In genomic region chr12:86948851-86949250, GRCh38 we compare ENCODE assay signal across 20 cellular contexts.
DNase-seq lines count a peak whose midpoint lies in the region; ATAC-seq, FAIRE-seq and TF ChIP-seq lines count a peak whose summit lies in the region.
"Had no signal": no experiment of that assay in that cellular context is flagged by ENCODE, and none has a peak within 500 bp of the region (broad histone marks: within the 10 kb centered on the region; RNA-seq: fewer than 3 reads in every experiment).

No MANE protein-coding gene starts in this region.

- no peak overlapping the region for H2AK5ac ChIP-seq in mesenchymal stem cell (ENCODE audit: low read length, severe bottlenecking)

- no peaks in the 10 kb centered on the region for H3K79me2 ChIP-seq in PC-9 (ENCODE audit: low read depth)

- no peaks in the 10 kb centered on the region for H4K20me1 ChIP-seq in PC-9 (ENCODE audit: insufficient read depth)

- H3K4me2 ChIP-seq in PC-9, result no peak overlapping the region
- no peak overlapping the region for H3K4me2 ChIP-seq in mesenchymal stem cell (ENCODE audit: low read length, poor library complexity, severe bottlenecking)
- H3K4me2 ChIP-seq: GM23338, SK-N-SH had no signal

- no peaks in the 10 kb centered on the region for H3K9me2 ChIP-seq in PC-9 (ENCODE audit: insufficient read depth)
- H3K9me2 ChIP-seq: SK-N-SH had no signal

- WGBS in mesenchymal stem cell, result no CpG with 5 or more reads among the region's 1 CpG

- H3K23ac ChIP-seq in mesenchymal stem cell (ENCODE audit: low read length in 2 of 2), result no peak overlapping the region

- BruUV-seq in PC-9 (replicated peaks; lab: Mats Ljungman, UMichigan), result no TSS peak

- no peak overlapping the region for H3K9ac ChIP-seq in mesenchymal stem cell (ENCODE audit: low read length)
- H3K9ac ChIP-seq: SK-N-SH had no signal

- H3K4ac ChIP-seq in mesenchymal stem cell (ENCODE audit: low read depth in 1 of 2, low read length in 2 of 2), result no peak overlapping the region

- H3K18ac ChIP-seq in mesenchymal stem cell (ENCODE audit: low read depth in 1 of 2, low read length in 2 of 2), result no peak overlapping the region

- no peaks in the 10 kb centered on the region for H3K4me1 ChIP-seq in PC-9 (replicated peaks; ENCODE audit: insufficient read depth)
- no peaks in the 10 kb centered on the region for H3K4me1 ChIP-seq in mesenchymal stem cell (ENCODE audit: control insufficient read depth, insufficient read depth, low read depth, low read length)
- no peaks in the 10 kb centered on the region for H3K4me1 ChIP-seq in left lung

- H4K8ac ChIP-seq in mesenchymal stem cell (ENCODE audit: low read length), result no peak overlapping the region

- H3F3A ChIP-seq in PC-9 (ENCODE audit: insufficient read depth, low read depth), result no peaks in the 10 kb centered on the region

- no peak for TF ChIP-seq CTCF in PC-9 (conservative IDR thresholded peaks at IDR 0.05)
- TF ChIP-seq CTCF in left lung (IDR thresholded peaks at IDR 0.05), result no peak

- peak; percentile 80 for FAIRE-seq in endometrium (lab: Jason Lieb, UNC)
- FAIRE-seq: GM12892 had no signal

- no peak overlapping the region for H2BK15ac ChIP-seq in mesenchymal stem cell (ENCODE audit: low read depth, poor library complexity, severe bottlenecking)

- H3K9me3 ChIP-seq in PC-9 (ENCODE audit: insufficient read depth, low read depth) (no peaks in the 10 kb centered on the region), mesenchymal stem cell (ENCODE audit: control insufficient read depth, low read length) (no peaks in the 10 kb centered on the region), left lung (no peaks in the 10 kb centered on the region)
- H3K9me3 ChIP-seq: SK-N-SH had no signal

- ATAC-seq in left lung, result no peak
- ATAC-seq: GM23338, Right ventricle myocardium inferior had no signal

- H2BK120ac ChIP-seq in mesenchymal stem cell (ENCODE audit: low read depth, low read length), result no peak overlapping the region

- intact Hi-C loops in PC-9 (cut with micrococcal nuclease; ENCODE audit: unreplicated experiment), result no loop called here
- intact Hi-C loops in left lung (cut with DNase I), result no loop called here

- POLR2A ChIA-PET in PC-9 (lab: Charles Lee; ENCODE audit: unreplicated experiment), result no interaction called here

- no peak overlapping the region for H4K91ac ChIP-seq in mesenchymal stem cell (ENCODE audit: low read length)

- no peaks in the 10 kb centered on the region for H3K79me1 ChIP-seq in mesenchymal stem cell (replicated peaks; ENCODE audit: low read length, poor library complexity, severe bottlenecking)

- CTCF ChIA-PET in PC-9 (lab: Charles Lee), result no interaction called here

- no peak overlapping the region for H2BK5ac ChIP-seq in mesenchymal stem cell (ENCODE audit: low read depth, low read length, poor library complexity, severe bottlenecking)

- DNase-seq in LHCN-M2 (ENCODE audit: low read depth), result peak; percentile 51
- no peak for DNase-seq in PC-9
- DNase-seq in mesenchymal stem cell, result peak; percentile 49
- DNase-seq in left lung, result no peak
- no peak for DNase-seq in SW480 (ENCODE audit: low spot score)
- no peak for DNase-seq in occipital lobe (lab: John Stamatoyannopoulos, UW)
- DNase-seq: ACHN, AML-193, HFFc6, MV-4-11, NCI-H1417, NCI-H1930, NCI-H2171, NCI-H446 treated with DMSO at 0.1 percent for 48 hours, NCI-H748 treated with DMSO at 0.1 percent for 48 hours, SK-N-SH had no signal

- H3K27ac ChIP-seq in PC-9 (no peak overlapping the region), mesenchymal stem cell (ENCODE audit: low read length, poor library complexity, severe bottlenecking) (no peak overlapping the region), left lung (no peak overlapping the region)

- H3K14ac ChIP-seq in mesenchymal stem cell (ENCODE audit: low read length in 2 of 2), result no peak overlapping the region

- 0 out of 2 replicates have a peak overlapping the region, but pooled peaks have one; percentile 55 for H2AFZ ChIP-seq in PC-9
- H2AFZ ChIP-seq in mesenchymal stem cell (ENCODE audit: low read depth, low read length), result no peak overlapping the region
- H2AFZ ChIP-seq: GM23338 had no signal

- H3K36me3 ChIP-seq in PC-9 (ENCODE audit: low read depth) (no peaks in the 10 kb centered on the region), mesenchymal stem cell (ENCODE audit: control insufficient read depth in 1 of 2, insufficient read depth in 2 of 2, low read depth in 1 of 2, low read length in 2 of 2) (no peaks in the 10 kb centered on the region), left lung (no peaks in the 10 kb centered on the region)

- H2BK12ac ChIP-seq in mesenchymal stem cell (ENCODE audit: low read length in 2 of 2), result no peak overlapping the region

- H3K4me3 ChIP-seq in PC-9 (no peak overlapping the region), mesenchymal stem cell (ENCODE audit: insufficient read depth in 1 of 2, low read depth in 1 of 2, low read length in 2 of 2) (no peak overlapping the region), left lung (no peak overlapping the region)
- H3K4me3 ChIP-seq: GM23338 had no signal

- no peaks in the 10 kb centered on the region for H3K27me3 ChIP-seq in PC-9 (ENCODE audit: insufficient read depth, low read depth)
- no peaks in the 10 kb centered on the region for H3K27me3 ChIP-seq in mesenchymal stem cell (ENCODE audit: control insufficient read depth in 1 of 2, insufficient read depth in 1 of 2, low read length in 2 of 2)
- H3K27me3 ChIP-seq in left lung, result no peaks in the 10 kb centered on the region

Comparison
In these comparisons a context has a peak if more than half of its experiments do, and no peak if none do; other contexts are left out.
1. DNase-seq: peak in LHCN-M2 (single experiment) and mesenchymal stem cell (single experiment); none in PC-9 (0 of 2), left lung (0 of 2), SW480 (single experiment) and occipital lobe (single experiment).